Comparison of ENCODE assay signal across 17 cellular contexts in the genomic region with DNA sequence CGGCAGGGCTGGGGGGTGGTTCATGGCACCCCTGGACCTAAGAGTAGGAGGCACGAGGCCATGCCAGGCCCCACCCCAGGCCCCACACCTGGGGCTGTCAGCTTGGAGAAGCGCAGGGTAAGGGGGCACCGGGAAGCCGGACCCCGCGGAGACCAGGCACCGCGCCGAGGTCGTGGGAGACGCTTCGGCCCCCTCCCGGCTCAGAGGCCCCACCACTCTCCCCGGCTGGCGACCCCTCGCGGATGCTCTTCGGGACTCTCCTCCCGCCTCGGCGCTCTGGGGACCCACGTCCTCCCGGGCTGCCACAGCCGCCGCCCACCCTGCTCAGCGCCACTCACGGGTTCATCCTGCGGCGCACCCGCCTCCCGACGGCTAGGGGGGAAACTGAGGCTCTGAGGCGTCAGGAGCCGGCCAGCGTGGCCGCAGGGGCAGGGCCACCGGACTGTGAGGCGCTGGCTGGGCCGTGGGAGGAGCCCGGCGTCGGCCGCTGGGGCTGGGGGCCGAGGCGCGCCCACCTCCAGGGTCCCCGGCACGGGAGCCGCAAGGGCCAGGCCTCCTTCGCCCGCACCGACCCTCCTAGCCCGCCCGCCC. TPM values are rescaled to one million over a fixed set of nuclear protein-coding genes. Genes with fewer than 3 reads are reported as not detected.
DNase-seq lines count a peak whose midpoint lies in the region; ATAC-seq and TF ChIP-seq lines count a peak whose summit lies in the region.
"Had no signal": no experiment of that assay in that cellular context is flagged by ENCODE, and none has a peak within 500 bp of the region (broad histone marks: within the 10 kb centered on the region; RNA-seq: fewer than 3 reads in every experiment).

No MANE protein-coding gene starts in this region.

- POLR2A ChIA-PET in Caco-2 (lab: Charles Lee): no interaction called here

- peaks cover 4% of the 10 kb centered on the region for H3K4me1 Mint-ChIP-seq in Caco-2 (ENCODE audit: low read depth, unreplicated experiment)

- H3K4me1 ChIP-seq in Caco-2: peaks cover 11% of the 10 kb centered on the region
- no peaks in the 10 kb centered on the region for H3K4me1 ChIP-seq in sigmoid colon
- H3K4me1 ChIP-seq: BE2C had no signal

- TF ChIP-seq CTCF in Caco-2 (IDR thresholded peaks at IDR 0.05; ENCODE audit: insufficient read depth in 1 of 2, low read depth in 1 of 2, low read length in 1 of 2, severe bottlenecking in 1 of 2, unreplicated experiment in 1 of 2): no peak
- no peak for TF ChIP-seq CTCF in sigmoid colon (IDR thresholded peaks at IDR 0.05)

- CTCF ChIA-PET in Caco-2 (lab: Charles Lee): no interaction called here

- H3K9me3 Mint-ChIP-seq in Caco-2 (ENCODE audit: unreplicated experiment): no peaks in the 10 kb centered on the region
- H3K9me3 Mint-ChIP-seq: CD8-positive, alpha-beta memory T cell had no signal

- peak overlapping the region; percentile 30 for H3K27ac Mint-ChIP-seq in Caco-2 (ENCODE audit: unreplicated experiment)
- H3K27ac Mint-ChIP-seq: CD8-positive, alpha-beta memory T cell had no signal

- peaks cover 51% of the 10 kb centered on the region for H3K36me3 Mint-ChIP-seq in Caco-2 (ENCODE audit: insufficient read depth, unreplicated experiment)
- H3K36me3 Mint-ChIP-seq: CD8-positive, alpha-beta memory T cell had no signal

- H3K9me3 ChIP-seq in Caco-2: 0 out of 2 replicates have a peak, but pooled peaks cover 4% of the 10 kb centered on the region
- no peaks in the 10 kb centered on the region for H3K9me3 ChIP-seq in sigmoid colon

- TF ChIP-seq EP300 in sigmoid colon (IDR thresholded peaks at IDR 0.05): no peak

- intact Hi-C loops in Caco-2 (cut with micrococcal nuclease; ENCODE audit: unreplicated experiment) (no loop called here), left colon (cut with DNase I, micrococcal nuclease) (no loop called here), sigmoid colon (cut with DNase I) (no loop called here)

- ATAC-seq in SK-N-SH treated with all-trans-retinoic acid at 6 μM for 48 hours: peak; percentile 13
- ATAC-seq in left colon: no peak
- ATAC-seq in GM19395 (IDR thresholded peaks at IDR 0.05; ENCODE audit: unreplicated experiment): no peak
- ATAC-seq: K562 had no signal

- H3K27me3 ChIP-seq in Caco-2 (replicated peaks; ENCODE audit: control insufficient read depth, insufficient read depth, low read length): no peaks in the 10 kb centered on the region
- H3K27me3 ChIP-seq in sigmoid colon: no peaks in the 10 kb centered on the region
- H3K27me3 ChIP-seq: BE2C had no signal

- BruUV-seq in Caco-2 (replicated peaks; lab: Mats Ljungman, UMichigan): no TSS peak

- H3K36me3 ChIP-seq in Caco-2 (ENCODE audit: control insufficient read depth, insufficient read depth, low read length) (peaks cover 2% of the 10 kb centered on the region; the same call in 1 of the 2 replicates), sigmoid colon (peaks cover 0 to 24% (median 4%) of the 10 kb centered on the region in 4 donors)
- H3K36me3 ChIP-seq: BE2C had no signal

- no peaks in the 10 kb centered on the region for H3K27me3 Mint-ChIP-seq in Caco-2 (ENCODE audit: insufficient read depth, unreplicated experiment)

- DNase-seq in Caco-2 (no peak), left colon (peak; percentile 2 to 14), sigmoid colon (peak; percentile 62), NCI-H1092 (lab: John Stamatoyannopoulos, UW) (no peak)
- DNase-seq in stimulated activated CD4-positive, alpha-beta T cell treated with anti-CD3 and anti-CD28 coated beads, Interleukin-15, amount 100 ng/mL, for 24 hours: no peak
- DNase-seq: BE2C, DMS 273 treated with DMSO at 0.1 percent for 48 hours, NCI-H1048, NCI-H1694, NCI-H446 treated with DMSO at 0.1 percent for 48 hours, NCI-H748 treated with DMSO at 0.1 percent for 48 hours, SHP77 treated with DMSO at 0.1 percent for 48 hours had no signal

- H3K4me3 ChIP-seq in Caco-2 (ENCODE audit: low read depth, low read length) (no peak overlapping the region), sigmoid colon (peak overlapping the region in 2 of 4 donors; percentile 11 to 26)
- H3K4me3 ChIP-seq: K562 had no signal

- H3K4me3 Mint-ChIP-seq in Caco-2 (ENCODE audit: unreplicated experiment): no peak overlapping the region
- H3K4me3 Mint-ChIP-seq: CD8-positive, alpha-beta memory T cell had no signal

- TF ChIP-seq POLR2A in sigmoid colon (IDR thresholded peaks at IDR 0.05): no peak

- H3K27ac ChIP-seq in sigmoid colon: no peak overlapping the region
- H3K27ac ChIP-seq: HL-60 had no signal

- 90 to 96% methylated on average over 55 of the region's 55 CpGs for WGBS in sigmoid colon, 2 donors

TF ChIP-seq in SK-N-SH treated with all-trans-retinoic acid at 6 μM for 48 hours, 23 proteins besides CTCF, POLR2A, EP300 and RAD21:
- no peak for TF ChIP-seq SNAI2 (CRISPR knock-in tag; IDR thresholded peaks at IDR 0.05)
- TF ChIP-seq ZC3H10 (CRISPR knock-in tag; IDR thresholded peaks at IDR 0.05): no peak
- TF ChIP-seq ARNTL (CRISPR knock-in tag; IDR thresholded peaks at IDR 0.05; ENCODE audit: borderline replicate concordance, low read depth): no peak
- TF ChIP-seq GLIS3 (CRISPR knock-in tag; IDR thresholded peaks at IDR 0.05): no peak
- TF ChIP-seq TOX (CRISPR knock-in tag; IDR thresholded peaks at IDR 0.05; ENCODE audit: borderline replicate concordance): no peak
- TF ChIP-seq ZFP3 (CRISPR knock-in tag; IDR thresholded peaks at IDR 0.05): no peak
- TF ChIP-seq PPARA (CRISPR knock-in tag; IDR thresholded peaks at IDR 0.05; ENCODE audit: borderline replicate concordance): no peak
- TF ChIP-seq, protein P1, sequence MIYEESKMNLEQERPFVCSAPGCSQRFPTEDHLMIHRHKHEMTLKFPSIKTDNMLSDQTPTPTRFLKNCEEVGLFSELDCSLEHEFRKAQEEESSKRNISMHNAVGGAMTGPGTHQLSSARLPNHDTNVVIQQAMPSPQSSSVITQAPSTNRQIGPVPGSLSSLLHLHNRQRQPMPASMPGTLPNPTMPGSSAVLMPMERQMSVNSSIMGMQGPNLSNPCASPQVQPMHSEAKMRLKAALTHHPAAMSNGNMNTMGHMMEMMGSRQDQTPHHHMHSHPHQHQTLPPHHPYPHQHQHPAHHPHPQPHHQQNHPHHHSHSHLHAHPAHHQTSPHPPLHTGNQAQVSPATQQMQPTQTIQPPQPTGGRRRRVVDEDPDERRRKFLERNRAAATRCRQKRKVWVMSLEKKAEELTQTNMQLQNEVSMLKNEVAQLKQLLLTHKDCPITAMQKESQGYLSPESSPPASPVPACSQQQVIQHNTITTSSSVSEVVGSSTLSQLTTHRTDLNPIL (CRISPR knock-in tag; IDR thresholded peaks at IDR 0.05; ENCODE audit: low read depth): no peak

RNA-seq across cellular contexts. Expression of a gene that starts 25.9 kb away (rescaled TPM):
- total RNA-seq in Caco-2 (2022): 76.8 and 78.5 TPM in 2 replicates
- 10 to 100 TPM; 58.7 to 80.2 TPM for total RNA-seq in left colon
- 10 to 100 TPM; 33.9 to 38.5 (median 36.9) TPM for total RNA-seq in sigmoid colon
- polyA plus RNA-seq in sigmoid colon: 10 to 100 TPM; 19.7 to 21.6 (median 20.0) TPM

Comparison
In these comparisons a context has a peak if more than half of its experiments do, and no peak if none do; other contexts are left out.
1. DNase-seq: peak in left colon (2 of 2) and sigmoid colon (single experiment); none in Caco-2 (0 of 2), NCI-H1092 (single experiment) and stimulated activated CD4-positive, alpha-beta T cell treated with anti-CD3 and anti-CD28 coated beads, Interleukin-15, amount 100 ng/mL, for 24 hours (single experiment).